ENCODE assay signal across 8 cellular contexts in the genomic region with DNA sequence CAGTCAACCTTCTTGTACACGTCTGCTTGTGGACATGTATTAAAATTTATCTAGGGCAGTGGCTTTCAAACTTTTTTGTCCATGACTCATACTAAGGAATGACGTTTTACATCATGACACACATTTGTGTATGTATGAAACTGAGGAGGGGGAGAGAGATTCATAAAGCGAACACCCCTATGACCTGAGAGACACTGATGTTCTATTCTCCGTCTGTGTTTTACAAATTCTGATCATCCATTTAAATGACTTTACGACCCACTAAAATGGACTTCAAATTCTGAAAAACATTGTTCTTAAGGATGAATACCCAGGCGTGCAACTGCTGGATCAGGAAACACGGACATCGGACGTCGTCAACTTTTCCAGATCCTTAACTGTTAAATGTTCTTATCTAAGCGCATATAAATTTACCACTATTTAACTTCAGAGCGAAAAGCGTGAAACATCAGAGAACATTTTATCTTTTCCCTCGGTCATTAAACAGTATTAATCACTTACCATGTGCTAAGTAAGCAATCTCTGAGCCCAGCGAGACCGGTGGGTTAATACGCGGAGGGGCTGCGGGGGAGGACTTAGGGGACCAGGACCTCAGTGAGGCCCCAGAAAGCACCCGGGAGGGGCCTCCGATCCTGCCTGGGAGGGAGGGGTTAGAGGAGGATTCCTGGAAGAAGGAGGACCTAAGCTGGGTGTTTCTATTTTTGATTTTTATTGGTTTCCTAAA. TPM values are rescaled to one million over a fixed set of nuclear protein-coding genes. Genes with fewer than 3 reads are reported as not detected.
DNase-seq lines count a peak whose midpoint lies in the region; ATAC-seq, FAIRE-seq and TF ChIP-seq lines count a peak whose summit lies in the region.

No MANE protein-coding gene starts in this region.

- no peak for TF ChIP-seq POLR2A in HepG2 (IDR thresholded peaks at IDR 0.05; ENCODE audit: insufficient read depth in 1 of 2, low read depth in 2 of 2, low read length in 2 of 2)

- H3K4me1 ChIP-seq in HepG2 (ENCODE audit: insufficient read depth, low read length) (0 out of 2 replicates have a peak, but pooled peaks cover 4% of the 10 kb centered on the region), thymus (ENCODE audit: control insufficient read depth, insufficient read depth, low read length) (no peaks in the 10 kb centered on the region)

- no peak for ATAC-seq in HepG2
- ATAC-seq in GM21515 (IDR thresholded peaks at IDR 0.05; ENCODE audit: unreplicated experiment) = no peak

- no peak for TF ChIP-seq RAD21 in HepG2 (CRISPR knock-in tag; IDR thresholded peaks at IDR 0.05)

- in situ Hi-C loops in brain microvascular endothelial cell (cut with HindIII; ENCODE audit: low pct_ligation_motif_present, low sequenced_read_pairs) = no loop called here
- in situ Hi-C loops in HepG2 (cut with HindIII; ENCODE audit: extremely low pct_ligation_motif_present, low pct_unique_long_range_greater_than_20kb) = no loop called here

- H3K36me3 ChIP-seq in brain microvascular endothelial cell (replicated peaks) (no peaks in the 10 kb centered on the region), HepG2 (replicated peaks in 1 of 2; ENCODE audit: control insufficient read depth in 1 of 2, insufficient read depth in 2 of 2, low read length in 2 of 2) (no peaks in the 10 kb centered on the region), thymus (ENCODE audit: control insufficient read depth, insufficient read depth) (no peaks in the 10 kb centered on the region)

- H2AFZ ChIP-seq in HepG2 (ENCODE audit: low read length) = no peak overlapping the region

- DNase-seq in AG09309 (ENCODE audit: low read depth) (peak; percentile 20), HuH-7 (ENCODE audit: low spot score) (peak; percentile 65), brain microvascular endothelial cell (peak; percentile 56), HepG2 (ENCODE audit: low spot score) (no peak), NCI-H526 treated with DMSO at 0.1 percent for 48 hours (lab: John Stamatoyannopoulos, UW) (no peak), SHP77 treated with DMSO at 0.1 percent for 48 hours (lab: John Stamatoyannopoulos, UW) (no peak)

- H4K20me1 ChIP-seq in HepG2 (ENCODE audit: insufficient read depth, low read length) = no peaks in the 10 kb centered on the region

- POLR2A ChIA-PET in HepG2 (lab: Yijun Ruan, JAX) = no interaction called here

- H3K9ac ChIP-seq in HepG2 (ENCODE audit: insufficient read depth, low read depth, low read length) = no peak overlapping the region

- no peak for FAIRE-seq in HepG2 (lab: Jason Lieb, UNC)

- H3K27ac ChIP-seq in brain microvascular endothelial cell = peak overlapping the region; percentile 54
- no peak overlapping the region for H3K27ac ChIP-seq in HepG2 (ENCODE audit: extremely low read length, insufficient read depth, low read length)
- H3K27ac ChIP-seq in thymus (ENCODE audit: low read depth) = no peak overlapping the region

- TF ChIP-seq CTCF in AG09309 (IDR thresholded peaks at IDR 0.05; ENCODE audit: control insufficient read depth, insufficient read depth, low read depth, low read length, missing control alignments) (no peak), brain microvascular endothelial cell (IDR thresholded peaks at IDR 0.05; ENCODE audit: low read depth, low read length, missing control alignments) (no peak), HepG2 (CRISPR knock-in tag; IDR thresholded peaks at IDR 0.05) (no peak)

- 26% methylated on average over 21 of the region's 21 CpGs for WGBS in HepG2 (ENCODE audit: low lambda C conversion rate)
- WGBS in thymus = 60% methylated on average over 21 of the region's 21 CpGs

- H3K27me3 ChIP-seq in brain microvascular endothelial cell (replicated peaks) (no peaks in the 10 kb centered on the region), HepG2 (ENCODE audit: control insufficient read depth in 1 of 2, insufficient read depth in 2 of 2, low read length in 2 of 2) (peaks cover 3 to 24% of the 10 kb centered on the region in 2 experiments; a peak in 4 of 5 replicates), thymus (ENCODE audit: control insufficient read depth, insufficient read depth) (peaks cover 2% of the 10 kb centered on the region)

- CTCF ChIA-PET in HepG2 (lab: Yijun Ruan, JAX; ENCODE audit: low intra/inter-chr PET ratio, low total read pairs) = no interaction called here

- no peaks in the 10 kb centered on the region for H3K79me2 ChIP-seq in HepG2 (ENCODE audit: insufficient read depth, low read length)

- H3K4me3 ChIP-seq in AG09309 (ENCODE audit: control insufficient read depth, low read depth, low read length) (peak overlapping the region; percentile 64), brain microvascular endothelial cell (ENCODE audit: low read depth, low read length) (peak overlapping the region; percentile 61), HepG2 (replicated peaks in 1 of 3; ENCODE audit: insufficient read depth in 1 of 3, low read depth in 2 of 3, low read length in 3 of 3) (peak overlapping the region; percentile 56 to 75 (median 60); a peak in 5 of 6 replicates), thymus (ENCODE audit: low read length) (peak overlapping the region; percentile 66)

- intact Hi-C loops in HepG2 (cut with micrococcal nuclease; ENCODE audit: unreplicated experiment) = no loop called here

- H3K4me2 ChIP-seq in HepG2 (ENCODE audit: low read depth, low read length) = peak overlapping the region; percentile 73

- H3K9me3 ChIP-seq in HepG2 (ENCODE audit: low read length) (0 out of 2 replicates have a peak, but pooled peaks cover 4% of the 10 kb centered on the region), thymus (ENCODE audit: control insufficient read depth) (no peaks in the 10 kb centered on the region)

- BruUV-seq in HepG2 (replicated peaks; lab: Mats Ljungman, UMichigan) = TSS peak; percentile 59

- TF ChIP-seq EP300 in HepG2 (IDR thresholded peaks at IDR 0.05; ENCODE audit: low read depth in 2 of 2, low read length in 2 of 2) = no peak
- no peak for TF ChIP-seq EP300 in HepG2 (CRISPR knock-in tag; IDR thresholded peaks at IDR 0.05; ENCODE audit: borderline replicate concordance)

TF ChIP-seq in HepG2, 621 proteins besides CTCF, POLR2A, EP300 and RAD21:
- TF ChIP-seq CREB1 (IDR thresholded peaks at IDR 0.05) = peak; percentile 72
- TF ChIP-seq CREB1 (CRISPR knock-in tag; IDR thresholded peaks at IDR 0.05) = no peak
- TF ChIP-seq EZH2 (conservative IDR thresholded peaks at IDR 0.05; ENCODE audit: low read depth, low read length) = peak; percentile 32; the same call in 1 of the 2 replicates
- no peak for TF ChIP-seq SNRNP70 (IDR thresholded peaks at IDR 0.05; ENCODE audit: low read depth, low read length)

RNA-seq across cellular contexts. Expression of a gene that starts 1.2 kb away (rescaled TPM):
- total RNA-seq in HepG2 (2016; rRNA removed; fragmentation: Illumina TruSeq; extraction: Trizol) = 0.38 and 0.60 TPM in 2 replicates
- 0.44 and 0.51 TPM in 2 replicates for total RNA-seq in HepG2 (2016; cell fraction: cytosol; rRNA removed; fragmentation: Illumina TruSeq; extraction: Trizol; ENCODE audit: low read depth)
- total RNA-seq in HepG2 (2016; cell fraction: insoluble cytoplasmic fraction; rRNA removed; fragmentation: Illumina TruSeq; extraction: Trizol) = 0.42 and 0.54 TPM in 2 replicates
- 0.72 and 0.90 TPM in 2 replicates for total RNA-seq in HepG2 (2016; cell fraction: membrane; rRNA removed; fragmentation: Illumina TruSeq; extraction: Trizol)
- total RNA-seq in HepG2 (2016; cell fraction: nucleus; rRNA removed; fragmentation: Illumina TruSeq; extraction: Trizol) = 1.7 and 2.3 TPM in 2 replicates
- polyA plus RNA-seq in HepG2 (2011; rRNA removed) = 2.2 and 2.3 TPM in 2 replicates
- polyA plus RNA-seq in HepG2 (2011; cell fraction: cytosol; rRNA removed) = 0.91 and 1.4 TPM in 2 replicates
- polyA plus RNA-seq in HepG2 (2011; cell fraction: nucleus; rRNA removed) = 7.1 and 8.1 TPM in 2 replicates
- polyA plus RNA-seq in HepG2 (2012) = 3.0 and 3.9 TPM in 2 replicates
- 0.06 and 0.17 TPM in 2 replicates for polyA plus RNA-seq in HepG2 (2016; cell fraction: cytosol; fragmentation: Illumina TruSeq; extraction: Trizol; ENCODE audit: low read depth)
- polyA plus RNA-seq in HepG2 (2016; cell fraction: insoluble cytoplasmic fraction; fragmentation: Illumina TruSeq; extraction: Trizol; ENCODE audit: low read depth) = 0.98 and 1.4 TPM in 2 replicates
- polyA plus RNA-seq in HepG2 (2016; cell fraction: membrane; fragmentation: Illumina TruSeq; extraction: Trizol; ENCODE audit: low read depth) = 0.48 and 0.84 TPM in 2 replicates
- polyA plus RNA-seq in HepG2 (2016; cell fraction: nucleus; fragmentation: Illumina TruSeq; extraction: Trizol; ENCODE audit: insufficient read depth, low read depth) = 3.1 and 4.2 TPM in 2 replicates
- polyA minus RNA-seq in HepG2 (2011; rRNA and poly(A)+ RNA removed; ENCODE audit: low replicate concordance) = 2.9 and 8.6 TPM in 2 replicates
- 0.89 and 1.1 TPM in 2 replicates for polyA minus RNA-seq in HepG2 (2011; cell fraction: cytosol; rRNA and poly(A)+ RNA removed)
- 4.8 and 5.1 TPM in 2 replicates for polyA minus RNA-seq in HepG2 (2011; cell fraction: nucleus; rRNA and poly(A)+ RNA removed)
- 9.8 TPM for polyA plus RNA-seq in thymus

Comparison
In these comparisons a context has a peak if more than half of its experiments do, and no peak if none do; other contexts are left out.
1. DNase-seq: peak in AG09309 (single experiment), HuH-7 (single experiment) and brain microvascular endothelial cell (single experiment); none in HepG2 (single experiment), NCI-H526 treated with DMSO at 0.1 percent for 48 hours (single experiment) and SHP77 treated with DMSO at 0.1 percent for 48 hours (single experiment).
2. Peak in every context shown above with its lines, with median percentiles within 50 percentile points of each other: H3K4me3 ChIP-seq.